16 cellular contexts compared by ENCODE assay signal in genomic region chr18:33820517-33821368, GRCh38.
A peak's percentile ranks its signal among the peaks of the same experiment; 100 is the strongest.
DNase-seq lines count a peak whose midpoint lies in the region; ATAC-seq, FAIRE-seq and TF ChIP-seq lines count a peak whose summit lies in the region.
"Had no signal": no experiment of that assay in that cellular context is flagged by ENCODE, and none has a peak within 500 bp of the region (broad histone marks: within the 10 kb centered on the region; RNA-seq: fewer than 3 reads in every experiment).

No MANE protein-coding gene starts in this region.

- DNase-seq in IMR-90 (no peak), bronchial epithelial cell (ENCODE audit: low read depth) (no peak), kidney tubule cell (ENCODE audit: low spot score) (peak; percentile 5), progenitor cell of endocrine pancreas (ENCODE audit: low spot score, unreplicated experiment) (peak; percentile 38), NCI-H510A (lab: John Stamatoyannopoulos, UW) (no peak)
- no peak for DNase-seq in activated naive CD4-positive, alpha-beta T cell treated with Interleukin-2 at 50 U/mL for 16 hours
- no peak for DNase-seq in activated T-cell treated with anti-CD3 and anti-CD28 coated beads, Interleukin-2, amount 50 U/mL, for 1 hour
- DNase-seq: activated CD4-positive, CD25-positive, alpha-beta regulatory T cell; central memory CD4-positive, alpha-beta T cell; naive B cell; stimulated activated CD4-positive, alpha-beta T cell treated with anti-CD3 and anti-CD28 coated beads, Interleukin-4, amount 100 ng/mL, for 1 hour had no signal

- no peak overlapping the region for H2BK15ac ChIP-seq in IMR-90 (ENCODE audit: low read depth, low read length)

- peaks cover 10% of the 10 kb centered on the region for H3K9me3 Mint-ChIP-seq in progenitor cell of endocrine pancreas (ENCODE audit: low read depth)

- H3K4me3 Mint-ChIP-seq in progenitor cell of endocrine pancreas (ENCODE audit: low read depth): peak overlapping the region; percentile 72
- H3K4me3 Mint-ChIP-seq: activated naive CD4-positive, alpha-beta T cell treated with anti-CD3 and anti-CD28 coated beads, Interleukin-2, amount 50 U/mL, for 24 hours; naive B cell had no signal

- TF ChIP-seq CTCF in IMR-90 (conservative IDR thresholded peaks at IDR 0.05; ENCODE audit: low read depth, low read length) (no peak), bronchial epithelial cell (IDR thresholded peaks at IDR 0.05; ENCODE audit: insufficient read depth, low read length, severe bottlenecking) (no peak), progenitor cell of endocrine pancreas (IDR thresholded peaks at IDR 0.05; ENCODE audit: unreplicated experiment) (no peak)

- in situ Hi-C loops in IMR-90 (cut with MboI; ENCODE audit: low sequenced_read_pairs): no loop called here

- no peak overlapping the region for H3K4me3 ChIP-seq in IMR-90 (ENCODE audit: insufficient read depth, low read depth, low read length)
- H3K4me3 ChIP-seq in bronchial epithelial cell (ENCODE audit: low read depth, low read length): no peak overlapping the region
- H3K4me3 ChIP-seq: tibial nerve had no signal

- WGBS in IMR-90 (ENCODE audit: extremely low coverage in 2 of 2, insufficient read length in 1 of 2), 2 experiments: 40% methylated on average over 1 of the region's 39 CpGs; no CpG with 5 or more reads in 1 of the 2 experiments

- POLR2A ChIA-PET in IMR-90 (lab: Charles Lee; ENCODE audit: unreplicated experiment): no interaction called here

- no peak overlapping the region for H3K23ac ChIP-seq in IMR-90 (ENCODE audit: low read depth, low read length)

- no peak overlapping the region for H2BK20ac ChIP-seq in IMR-90 (ENCODE audit: low read depth, low read length)

- FAIRE-seq in bronchial epithelial cell (lab: Jason Lieb, UNC): peak; percentile 32
- FAIRE-seq: HTR-8/SVneo had no signal

- peaks cover 11% of the 10 kb centered on the region for H3K4me1 Mint-ChIP-seq in progenitor cell of endocrine pancreas (ENCODE audit: low read depth)
- H3K4me1 Mint-ChIP-seq: activated naive CD4-positive, alpha-beta T cell treated with anti-CD3 and anti-CD28 coated beads, Interleukin-2, amount 50 U/mL, for 24 hours; naive B cell had no signal

- no peak overlapping the region for H2BK5ac ChIP-seq in IMR-90 (ENCODE audit: low read depth, low read length, poor library complexity, severe bottlenecking)

- H4K8ac ChIP-seq in IMR-90 (ENCODE audit: low read depth in 2 of 2, low read length in 2 of 2): peak overlapping the region in 1 of 2 experiments; percentile 45; a peak in 1 of 4 replicates

- no peaks in the 10 kb centered on the region for H3K27me3 Mint-ChIP-seq in progenitor cell of endocrine pancreas
- H3K27me3 Mint-ChIP-seq: activated naive CD4-positive, alpha-beta T cell treated with anti-CD3 and anti-CD28 coated beads, Interleukin-2, amount 50 U/mL, for 24 hours had no signal

- 0 out of 2 replicates have a peak overlapping the region, but pooled peaks have one; percentile 40 for H3K56ac ChIP-seq in IMR-90 (ENCODE audit: extremely low read depth, insufficient read depth, low read length)

- H3K27me3 ChIP-seq in IMR-90 (ENCODE audit: control insufficient read depth, insufficient read depth, low read length) (no peaks in the 10 kb centered on the region), bronchial epithelial cell (ENCODE audit: control insufficient read depth, insufficient read depth, low read length) (no peaks in the 10 kb centered on the region)
- H3K27me3 ChIP-seq: tibial nerve had no signal

- H3K4me2 ChIP-seq in IMR-90 (ENCODE audit: low read depth, low read length): no peak overlapping the region

- H3K4me1 ChIP-seq in IMR-90 (ENCODE audit: control insufficient read depth, insufficient read depth, low read length): no peaks in the 10 kb centered on the region; the same call in 1 of the 2 replicates
- H3K4me1 ChIP-seq: tibial nerve had no signal

- H2BK120ac ChIP-seq in IMR-90 (ENCODE audit: low read depth, low read length): no peak overlapping the region

- ATAC-seq in IMR-90 (ENCODE audit: low read depth): no peak
- ATAC-seq in GM21515 (IDR thresholded peaks at IDR 0.05; ENCODE audit: unreplicated experiment): no peak
- ATAC-seq: sciatic nerve had no signal

- no peak for TF ChIP-seq RAD21 in IMR-90 (IDR thresholded peaks at IDR 0.05; ENCODE audit: low read length)

- no peak overlapping the region for H3K14ac ChIP-seq in IMR-90 (replicated peaks; ENCODE audit: low read depth, low read length)

- TF ChIP-seq POLR2A in IMR-90 (IDR thresholded peaks at IDR 0.05; ENCODE audit: low read depth, low read length): no peak

- H2AFZ ChIP-seq in IMR-90 (replicated peaks; ENCODE audit: low read length, poor library complexity): no peak overlapping the region

- intact Hi-C loops in IMR-90 (cut with micrococcal nuclease): no loop called here

- H3K36me3 ChIP-seq in IMR-90 (ENCODE audit: control insufficient read depth, insufficient read depth, low read length): no peaks in the 10 kb centered on the region
- H3K36me3 ChIP-seq in bronchial epithelial cell (ENCODE audit: control insufficient read depth, insufficient read depth, low read length): no peaks in the 10 kb centered on the region
- H3K36me3 ChIP-seq: tibial nerve had no signal

- dilution Hi-C loops in IMR-90 (cut with HindIII; ENCODE audit: low sequenced_read_pairs, unreplicated experiment): no loop called here

- H3K9ac ChIP-seq in IMR-90 (ENCODE audit: low read depth, low read length): no peak overlapping the region

- H3K9me3 ChIP-seq in IMR-90 (ENCODE audit: control insufficient read depth, insufficient read depth, low read length): peaks cover 2% of the 10 kb centered on the region; the same call in 1 of the 2 replicates
- H3K9me3 ChIP-seq: tibial nerve had no signal

- no peak overlapping the region for H4K5ac ChIP-seq in IMR-90 (ENCODE audit: low read depth, low read length)

- H4K20me1 ChIP-seq in IMR-90 (ENCODE audit: insufficient read depth, low read length): no peaks in the 10 kb centered on the region

- no peak overlapping the region for H3K18ac ChIP-seq in IMR-90 (ENCODE audit: low read depth, low read length)

- H3K9me1 ChIP-seq in IMR-90 (ENCODE audit: insufficient read depth, low read length): no peaks in the 10 kb centered on the region

- H3K4ac ChIP-seq in IMR-90 (ENCODE audit: low read depth, low read length): no peak overlapping the region

- BruUV-seq in IMR-90 (replicated peaks; lab: Mats Ljungman, UMichigan): no TSS peak

- H3K36me3 Mint-ChIP-seq in progenitor cell of endocrine pancreas (ENCODE audit: insufficient read depth): no peaks in the 10 kb centered on the region
- H3K36me3 Mint-ChIP-seq: activated naive CD4-positive, alpha-beta T cell treated with anti-CD3 and anti-CD28 coated beads, Interleukin-2, amount 50 U/mL, for 24 hours had no signal

- no peaks in the 10 kb centered on the region for H3K79me1 ChIP-seq in IMR-90 (ENCODE audit: low read depth in 1 of 2, low read length in 2 of 2)

- no peak overlapping the region for H4K91ac ChIP-seq in IMR-90 (ENCODE audit: insufficient read depth, low read depth, low read length)

- H3K27ac ChIP-seq in IMR-90 (ENCODE audit: insufficient read depth, low read length): peak overlapping the region; percentile 64
- H3K27ac ChIP-seq: tibial nerve had no signal

- no peak overlapping the region for H2AK9ac ChIP-seq in IMR-90 (replicated peaks; ENCODE audit: low read depth, low read length, poor library complexity)

- peak overlapping the region; percentile 84 for H3K27ac Mint-ChIP-seq in progenitor cell of endocrine pancreas
- H3K27ac Mint-ChIP-seq: activated naive CD4-positive, alpha-beta T cell treated with anti-CD3 and anti-CD28 coated beads, Interleukin-2, amount 50 U/mL, for 24 hours; naive B cell had no signal

- no peak overlapping the region for H2AK5ac ChIP-seq in IMR-90 (ENCODE audit: low read depth, low read length)

- CTCF ChIA-PET in IMR-90 (lab: Yijun Ruan, JAX): no interaction called here

TF ChIP-seq in IMR-90, 13 proteins besides CTCF, POLR2A, EP300 and RAD21:
- no peak for TF ChIP-seq BHLHE40 (IDR thresholded peaks at IDR 0.05; ENCODE audit: low read depth, low read length)
- no peak for TF ChIP-seq CHD1 (IDR thresholded peaks at IDR 0.05; ENCODE audit: low read depth, low read length)
- TF ChIP-seq MAZ (IDR thresholded peaks at IDR 0.05; ENCODE audit: borderline replicate concordance, low read depth, low read length): no peak
- no peak for TF ChIP-seq ELK1 (IDR thresholded peaks at IDR 0.05; ENCODE audit: borderline replicate concordance, low read depth, low read length)
- TF ChIP-seq USF2 (IDR thresholded peaks at IDR 0.05; ENCODE audit: low read depth, low read length): no peak
- TF ChIP-seq RCOR1 (IDR thresholded peaks at IDR 0.05; ENCODE audit: insufficient replicate concordance, low read length): no peak
- no peak for TF ChIP-seq FOS (IDR thresholded peaks at IDR 0.05; ENCODE audit: low read depth, low read length)
- no peak for TF ChIP-seq CEBPB (IDR thresholded peaks at IDR 0.05; ENCODE audit: low read depth, low read length)
- no peak for TF ChIP-seq RFX5 (IDR thresholded peaks at IDR 0.05; ENCODE audit: low read depth, low read length)
- TF ChIP-seq MAFK (IDR thresholded peaks at IDR 0.05; ENCODE audit: low read depth, low read length): no peak
- no peak for TF ChIP-seq MXI1 (IDR thresholded peaks at IDR 0.05; ENCODE audit: borderline replicate concordance, low read depth, low read length)
- no peak for TF ChIP-seq NFE2L2 (IDR thresholded peaks at IDR 0.05; ENCODE audit: low read depth, low read length)
- TF ChIP-seq SMC3 (IDR thresholded peaks at IDR 0.05; ENCODE audit: low read depth, low read length): no peak
TF ChIP-seq in IMR-90: peak in this region for 0.

Comparison
In these comparisons a context has a peak if more than half of its experiments do, and no peak if none do; other contexts are left out.
1. DNase-seq: peak in kidney tubule cell (single experiment) and progenitor cell of endocrine pancreas (single experiment); none in IMR-90 (single experiment), bronchial epithelial cell (single experiment), NCI-H510A (single experiment), activated naive CD4-positive, alpha-beta T cell treated with Interleukin-2 at 50 U/mL for 16 hours (single experiment) and activated T-cell treated with anti-CD3 and anti-CD28 coated beads, Interleukin-2, amount 50 U/mL, for 1 hour (single experiment).